Comparison of ENCODE assay signal across 1 cellular context in genomic region chr9:137034709-137035506, GRCh38.
TF ChIP-seq lines count a peak whose summit lies in the region.

No MANE protein-coding gene starts in this region.

TF ChIP-seq in HEK293, 187 proteins besides CTCF, POLR2A, EP300 and RAD21 (continued from another document and continues in another):
- TF ChIP-seq ZNF398 (tag by site-specific recombination; IDR thresholded peaks at IDR 0.05) (no peak), ZNF174 (tag by site-specific recombination; IDR thresholded peaks at IDR 0.05) (no peak), ZBTB8A (tag by site-specific recombination; IDR thresholded peaks at IDR 0.05) (peak; percentile 91), ZNF10 (tag by site-specific recombination; IDR thresholded peaks at IDR 0.05) (no peak), ZNF596 (tag by site-specific recombination; IDR thresholded peaks at IDR 0.05) (no peak), ZNF274 (IDR thresholded peaks at IDR 0.05; ENCODE audit: low read length) (no peak), ZNF274 (tag by site-specific recombination; IDR thresholded peaks at IDR 0.05; ENCODE audit: borderline replicate concordance) (no peak), ZNF600 (tag by site-specific recombination; IDR thresholded peaks at IDR 0.05) (peak; percentile 96), ZNF391 (tag by site-specific recombination; IDR thresholded peaks at IDR 0.05; ENCODE audit: borderline replicate concordance, low read depth) (peak; percentile 26; the same call in 1 of the 2 replicates), ZSCAN5A (tag by site-specific recombination; IDR thresholded peaks at IDR 0.05) (no peak), KLF1 (tag by site-specific recombination; IDR thresholded peaks at IDR 0.05) (peak; percentile 8), KLF8 (tag by site-specific recombination; IDR thresholded peaks at IDR 0.05) (peak; percentile 82), ZNF26 (tag by site-specific recombination; IDR thresholded peaks at IDR 0.05) (no peak), WT1 (tag by site-specific recombination; IDR thresholded peaks at IDR 0.05) (0 out of 2 replicates have a peak, but pooled peaks have one; percentile 9), GLIS1 (tag by site-specific recombination; IDR thresholded peaks at IDR 0.05) (peak; percentile 68), MZF1 (tag by site-specific recombination; IDR thresholded peaks at IDR 0.05; ENCODE audit: borderline replicate concordance) (no peak), KLF10 (tag by site-specific recombination; IDR thresholded peaks at IDR 0.05) (no peak; the same call in 1 of the 2 replicates), ZIC2 (tag by site-specific recombination; IDR thresholded peaks at IDR 0.05) (peak; percentile 76), ZNF146 (tag by site-specific recombination; IDR thresholded peaks at IDR 0.05) (no peak), ATF2 (tag by site-specific recombination; IDR thresholded peaks at IDR 0.05; ENCODE audit: low read depth) (no peak), ZNF624 (tag by site-specific recombination; IDR thresholded peaks at IDR 0.05) (no peak), ZNF76 (tag by site-specific recombination; IDR thresholded peaks at IDR 0.05; ENCODE audit: borderline replicate concordance, low read depth) (no peak), PRDM2 (tag by site-specific recombination; IDR thresholded peaks at IDR 0.05; ENCODE audit: borderline replicate concordance) (no peak), ZNF514 (tag by site-specific recombination; IDR thresholded peaks at IDR 0.05) (no peak), ZBTB6 (tag by site-specific recombination; IDR thresholded peaks at IDR 0.05) (no peak), ZNF404 (tag by site-specific recombination; IDR thresholded peaks at IDR 0.05) (no peak), ZFP69B (tag by site-specific recombination; IDR thresholded peaks at IDR 0.05) (peak; percentile 91), ZNF585B (tag by site-specific recombination; IDR thresholded peaks at IDR 0.05) (no peak), ZNF792 (tag by site-specific recombination; IDR thresholded peaks at IDR 0.05) (no peak), ZNF114 (tag by site-specific recombination; IDR thresholded peaks at IDR 0.05) (no peak), ZNF654 (tag by site-specific recombination; IDR thresholded peaks at IDR 0.05; ENCODE audit: low read depth) (peak; percentile 61), OSR2 (tag by site-specific recombination; IDR thresholded peaks at IDR 0.05) (no peak), ZNF692 (tag by site-specific recombination; IDR thresholded peaks at IDR 0.05) (peak; percentile 94), ZFHX2 (tag by site-specific recombination; conservative IDR thresholded peaks at IDR 0.05) (0 out of 2 replicates have a peak, but pooled peaks have one; percentile 5), PRDM4 (tag by site-specific recombination; IDR thresholded peaks at IDR 0.05) (no peak), ZNF449 (tag by site-specific recombination; IDR thresholded peaks at IDR 0.05) (0 out of 2 replicates have a peak, but pooled peaks have one; percentile 24), ZNF335 (tag by site-specific recombination; conservative IDR thresholded peaks at IDR 0.05) (peak; percentile 90), ZNF266 (tag by site-specific recombination; IDR thresholded peaks at IDR 0.05; ENCODE audit: low read depth) (no peak), SETDB1 (IDR thresholded peaks at IDR 0.05; ENCODE audit: insufficient read length, low read length) (no peak), ZNF629 (tag by site-specific recombination; IDR thresholded peaks at IDR 0.05) (0 out of 2 replicates have a peak, but pooled peaks have one; percentile 29), KLF17 (tag by site-specific recombination; IDR thresholded peaks at IDR 0.05) (0 out of 2 replicates have a peak, but pooled peaks have one; percentile 33)
